Comparison of ENCODE assay signal across 10 cellular contexts in genomic region chr6:163324928-163325784, GRCh38.
DNase-seq lines count a peak whose midpoint lies in the region; ATAC-seq, FAIRE-seq and TF ChIP-seq lines count a peak whose summit lies in the region.
"Had no signal": no experiment of that assay in that cellular context is flagged by ENCODE, and none has a peak within 500 bp of the region (broad histone marks: within the 10 kb centered on the region; RNA-seq: fewer than 3 reads in every experiment).

No MANE protein-coding gene starts in this region.

- H3K9me3 ChIP-seq in MG63 = no peaks in the 10 kb centered on the region
- peaks cover 7% of the 10 kb centered on the region; the same call in 1 of the 2 replicates for H3K9me3 ChIP-seq in HepG2 (ENCODE audit: low read length)
- peaks cover 0 to 3% (median 0%) of the 10 kb centered on the region in 5 donors for H3K9me3 ChIP-seq in subcutaneous abdominal adipose tissue (ENCODE audit: control insufficient read depth in 5 of 5, low read length in 5 of 5)
- H3K9me3 ChIP-seq in breast epithelium = no peaks in the 10 kb centered on the region

- H3K27me3 ChIP-seq in MG63 (no peaks in the 10 kb centered on the region), HepG2 (ENCODE audit: control insufficient read depth in 1 of 2, insufficient read depth in 2 of 2, low read length in 2 of 2) (0 out of 5 replicates have a peak, but pooled peaks cover 0 to 2% of the 10 kb centered on the region in 2 experiments), subcutaneous abdominal adipose tissue (ENCODE audit: control insufficient read depth in 5 of 5, insufficient read depth in 4 of 5, low read length in 5 of 5) (no peaks in the 10 kb centered on the region), breast epithelium (no peaks in the 10 kb centered on the region)

- TF ChIP-seq CTCF in HepG2 (CRISPR knock-in tag; IDR thresholded peaks at IDR 0.05) (no peak), breast epithelium (IDR thresholded peaks at IDR 0.05) (no peak)

- no peaks in the 10 kb centered on the region for H4K20me1 ChIP-seq in HepG2 (ENCODE audit: insufficient read depth, low read length)

- POLR2A ChIA-PET in HepG2 (lab: Yijun Ruan, JAX) = no interaction called here

- H3K4me1 ChIP-seq in HepG2 (ENCODE audit: insufficient read depth, low read length) = peaks cover 14% of the 10 kb centered on the region
- H3K4me1 ChIP-seq in subcutaneous abdominal adipose tissue (ENCODE audit: control insufficient read depth in 5 of 5, insufficient read depth in 5 of 5, low read length in 5 of 5) = peaks cover 5 to 53% (median 47%) of the 10 kb centered on the region in 5 donors
- no peaks in the 10 kb centered on the region for H3K4me1 ChIP-seq in breast epithelium

- H3K27ac ChIP-seq in cingulate gyrus (ENCODE audit: low read depth, low read length) (peak overlapping the region; percentile 99), HepG2 (ENCODE audit: extremely low read length, insufficient read depth, low read length) (no peak overlapping the region), subcutaneous abdominal adipose tissue (ENCODE audit: low read depth, low read length) (peak overlapping the region; percentile 80), breast epithelium (no peak overlapping the region)

- BruUV-seq in HepG2 (replicated peaks; lab: Mats Ljungman, UMichigan) = no TSS peak

- TF ChIP-seq POLR2A in HepG2 (IDR thresholded peaks at IDR 0.05; ENCODE audit: insufficient read depth in 1 of 2, low read depth in 2 of 2, low read length in 2 of 2) = no peak
- TF ChIP-seq POLR2A in breast epithelium (IDR thresholded peaks at IDR 0.05) = no peak

- no peak for TF ChIP-seq RAD21 in HepG2 (CRISPR knock-in tag; IDR thresholded peaks at IDR 0.05)

- H3K4me3 ChIP-seq in MG63 = no peak overlapping the region
- H3K4me3 ChIP-seq in HepG2 (replicated peaks in 1 of 3; ENCODE audit: insufficient read depth in 1 of 3, low read depth in 2 of 3, low read length in 3 of 3) = peak overlapping the region; percentile 21 to 34 (median 22); a peak in 4 of 6 replicates
- H3K4me3 ChIP-seq in subcutaneous abdominal adipose tissue (ENCODE audit: low read depth in 1 of 5, low read length in 5 of 5) = no peak overlapping the region
- no peak overlapping the region for H3K4me3 ChIP-seq in breast epithelium

- DNase-seq in MG63 (peak; percentile 56), HepG2 (ENCODE audit: low spot score) (peak; percentile 68), OCI-M1 (lab: John Stamatoyannopoulos, UW) (no peak), germinal center (ENCODE audit: low spot score) (no peak), breast epithelium (ENCODE audit: low spot score in 2 of 2) (no peak)
- DNase-seq: activated naive CD4-positive, alpha-beta T cell treated with anti-CD3 and anti-CD28 coated beads, Interleukin-2, amount 10 ng/mL, durations not matched to agents 7 days and 5 days had no signal

- WGBS in HepG2 (ENCODE audit: low lambda C conversion rate) = 18% methylated on average over 13 of the region's 13 CpGs

- H2AFZ ChIP-seq in HepG2 (ENCODE audit: low read length) = no peak overlapping the region

- H3K36me3 ChIP-seq in MG63 = no peaks in the 10 kb centered on the region
- H3K36me3 ChIP-seq in HepG2 (replicated peaks in 1 of 2; ENCODE audit: control insufficient read depth in 1 of 2, insufficient read depth in 2 of 2, low read length in 2 of 2) = no peaks in the 10 kb centered on the region
- H3K36me3 ChIP-seq in subcutaneous abdominal adipose tissue (ENCODE audit: control insufficient read depth in 5 of 5, insufficient read depth in 5 of 5, low read length in 5 of 5) = no peaks in the 10 kb centered on the region
- no peaks in the 10 kb centered on the region for H3K36me3 ChIP-seq in breast epithelium

- H3K4me2 ChIP-seq in HepG2 (ENCODE audit: low read depth, low read length) = peak overlapping the region; percentile 67

- H3K9ac ChIP-seq in HepG2 (ENCODE audit: insufficient read depth, low read depth, low read length) (no peak overlapping the region), subcutaneous abdominal adipose tissue (ENCODE audit: low read length in 5 of 5) (peak overlapping the region in 2 of 5 donors; percentile 54 to 57)

- ATAC-seq in HepG2 (peak; percentile 89), HG03342 (IDR thresholded peaks at IDR 0.05; ENCODE audit: unreplicated experiment) (no peak)

- no peak for TF ChIP-seq EP300 in HepG2 (IDR thresholded peaks at IDR 0.05; ENCODE audit: low read depth in 2 of 2, low read length in 2 of 2)
- no peak for TF ChIP-seq EP300 in HepG2 (CRISPR knock-in tag; IDR thresholded peaks at IDR 0.05; ENCODE audit: borderline replicate concordance)

- H3K79me2 ChIP-seq in HepG2 (ENCODE audit: insufficient read depth, low read length) = no peaks in the 10 kb centered on the region

- intact Hi-C loops in HepG2 (cut with micrococcal nuclease; ENCODE audit: unreplicated experiment) = loop anchor here (5.0 kb wide), 1 partner anchor 82 kb away; no protein-coding TSS in a partner anchor
- intact Hi-C loops in breast epithelium (cut with DNase I; ENCODE audit: low total_unique reads) = no loop called here

- in situ Hi-C loops in HepG2 (cut with HindIII; ENCODE audit: extremely low pct_ligation_motif_present, low pct_unique_long_range_greater_than_20kb) = no loop called here

- FAIRE-seq in HepG2 (lab: Jason Lieb, UNC) = peak; percentile 90
- FAIRE-seq: TTC549 had no signal

- CTCF ChIA-PET in HepG2 (lab: Yijun Ruan, JAX; ENCODE audit: low intra/inter-chr PET ratio, low total read pairs) = no interaction called here

TF ChIP-seq in HepG2, 621 proteins besides CTCF, POLR2A, EP300 and RAD21 (continues in another document):
- no peak for TF ChIP-seq PRMT3 (CRISPR knock-in tag; IDR thresholded peaks at IDR 0.05; ENCODE audit: borderline replicate concordance, low read depth)
- peak; percentile 60; the same call in 1 of the 2 replicates for TF ChIP-seq ZNF800 (CRISPR knock-in tag; IDR thresholded peaks at IDR 0.05)
- no peak for TF ChIP-seq PAWR (CRISPR knock-in tag; IDR thresholded peaks at IDR 0.05; ENCODE audit: borderline replicate concordance)
- no peak for TF ChIP-seq KLF9 (CRISPR knock-in tag; IDR thresholded peaks at IDR 0.05; ENCODE audit: low read depth)
- no peak for TF ChIP-seq HDAC2 (CRISPR knock-in tag; IDR thresholded peaks at IDR 0.05)
- TF ChIP-seq ARID5B (CRISPR knock-in tag; IDR thresholded peaks at IDR 0.05) = 0 out of 2 replicates have a peak, but pooled peaks have one; percentile 21
- TF ChIP-seq ZNF331 (CRISPR knock-in tag; IDR thresholded peaks at IDR 0.05) = 0 out of 2 replicates have a peak, but pooled peaks have one; percentile 28

Comparison
In these comparisons a context has a peak if more than half of its experiments do, and no peak if none do; other contexts are left out.
1. DNase-seq: peak in MG63 (single experiment) and HepG2 (single experiment); none in OCI-M1 (single experiment), germinal center (single experiment) and breast epithelium (0 of 2).
2. H3K4me3 ChIP-seq: peak in HepG2 (3 of 3); none in MG63 (single experiment), subcutaneous abdominal adipose tissue (0 of 5) and breast epithelium (0 of 3).
3. H3K27ac ChIP-seq: peak in cingulate gyrus (single experiment) and subcutaneous abdominal adipose tissue (single experiment); none in HepG2 (single experiment) and breast epithelium (0 of 2).